8 cellular contexts compared by ENCODE assay signal in genomic region chr19:10380311-10381102, GRCh38. TPM values are rescaled to one million over a fixed set of nuclear protein-coding genes. Genes with fewer than 3 reads are reported as not detected.
DNase-seq lines count a peak whose midpoint lies in the region; ATAC-seq and TF ChIP-seq lines count a peak whose summit lies in the region.

TYK2 (minus strand) TSS chr19:10380572; CDS start chr19:10378406, 2,166 bp downstream.

- H3K9me3 ChIP-seq in heart left ventricle = no peaks in the 10 kb centered on the region
- H3K9me3 ChIP-seq in upper lobe of left lung = no peaks in the 10 kb centered on the region

- H3K27ac ChIP-seq in heart left ventricle (peak within 1 kb of the TSS; percentile 41 to 90 (median 82)), upper lobe of left lung (peak within 1 kb of the TSS; percentile 81 to 94 (median 90))

- WGBS in heart left ventricle, 4 donors = 0% methylated on average over 54 to 58 of the region's 58 CpGs
- WGBS in upper lobe of left lung, 2 donors = 0 to 3% methylated on average over 11 to 58 of the region's 58 CpGs

- in situ Hi-C loops in GM13976 (cut with MboI; ENCODE audit: low sequenced_read_pairs, unreplicated experiment) = loop anchor here (25.0 kb wide), 1 partner anchor 443 kb away; the partner anchor contains the start of gene OLFM2

- TF ChIP-seq CTCF in GM13976 (IDR thresholded peaks at IDR 0.05; ENCODE audit: borderline replicate concordance, control extremely low read depth, extremely low read depth, insufficient read depth, missing control alignments) (no peak), heart left ventricle (IDR thresholded peaks at IDR 0.05) (no peak), upper lobe of left lung (IDR thresholded peaks at IDR 0.05) (peak in 3 of 6 experiments; percentile 10 to 29 (median 15))

- H3K4me3 ChIP-seq in heart left ventricle (peak within 1 kb of the TSS; percentile 71 to 99 (median 90)), upper lobe of left lung (peak within 1 kb of the TSS; percentile 67 to 90 (median 82))

- TF ChIP-seq POLR2A in heart left ventricle (IDR thresholded peaks at IDR 0.05) (peak in 1 of 2 donors; percentile 66), upper lobe of left lung (IDR thresholded peaks at IDR 0.05) (peak in 3 of 4 donors; percentile 61 to 83 (median 70))

- intact Hi-C loops in T-helper 1 cell treated with Interleukin-12 subunit alpha and Interleukin-12 subunit beta and Interleukin-4 antibody, amounts not matched to agents 30 ng/mL and 1 ng/mL, for 36 hours (cut with micrococcal nuclease) = loop anchor here (1.0 to 5.0 kb wide), 8 partner anchors 23 to 446 kb away; partner anchors contain the start of genes CDC37, DNMT1, FDX2 and ICAM1
- intact Hi-C loops in heart left ventricle (cut with DNase I) (loop anchor here in 7 of 10 donors (2.0 to 10.0 kb wide), 5 partner anchors 46 to 446 kb away; partner anchors contain the start of genes OLFM2 (in 3 of the 7), RAVER1 (in 3 of the 7), ICAM3 (in 2 of the 7) and EIF3G (in 1 of the 7)), posterior cingulate gyrus (cut with DNase I) (loop anchor here (2.0 to 5.0 kb wide), 2 partner anchors 48 to 66 kb away; partner anchors contain the start of gene RAVER1)

- ATAC-seq in HG02870 (IDR thresholded peaks at IDR 0.05; ENCODE audit: unreplicated experiment) (peak; percentile 94), heart left ventricle (peak; percentile 99), upper lobe of left lung (ENCODE audit: low FRiP score in 2 of 2) (peak; percentile 97 to 99)

- TF ChIP-seq EP300 in upper lobe of left lung (IDR thresholded peaks at IDR 0.05) = peak in 1 of 4 donors; percentile 18

- peak; percentile 100 for DNase-seq in GM13976 (ENCODE audit: low spot score)
- peak; percentile 99 for DNase-seq in NCI-H146 treated with DMSO at 0.1 percent for 48 hours (lab: John Stamatoyannopoulos, UW; ENCODE audit: unreplicated experiment)
- peak; percentile 97 for DNase-seq in amniotic epithelial cell (ENCODE audit: low read depth)
- DNase-seq in heart left ventricle = peak; percentile 97 to 98 (median 98)
- DNase-seq in posterior cingulate gyrus = peak; percentile 95 to 100 (median 97)
- peak; percentile 97 to 99 for DNase-seq in upper lobe of left lung

- H3K4me1 ChIP-seq in heart left ventricle (peaks cover 0 to 37% (median 12%) of the 10 kb centered on the region in 12 donors), upper lobe of left lung (peaks cover 16 to 29% (median 23%) of the 10 kb centered on the region in 4 donors)

- H3K36me3 ChIP-seq in heart left ventricle = peaks cover 0 to 19% (median 15%) of the 10 kb centered on the region in 9 donors
- peaks cover 0 to 26% (median 15%) of the 10 kb centered on the region in 4 donors for H3K36me3 ChIP-seq in upper lobe of left lung

- no peaks in the 10 kb centered on the region for H3K27me3 ChIP-seq in heart left ventricle
- no peaks in the 10 kb centered on the region for H3K27me3 ChIP-seq in upper lobe of left lung

RNA-seq across cellular contexts. Expression of gene TYK2, which starts in this region (rescaled TPM):
- 321 and 336 TPM in 2 replicates for total RNA-seq in T-helper 1 cell treated with Interleukin-12 subunit alpha and Interleukin-12 subunit beta and Interleukin-4 antibody, amounts not matched to agents 30 ng/mL and 1 ng/mL, for 36 hours
- total RNA-seq in heart left ventricle (10 to 100 TPM; 37.7 to 86.3 (median 55.3) TPM), upper lobe of left lung (100 to 1,000 TPM in 5 of 6 donors, 10 to 100 TPM in 1; 91.5 to 569 (median 152) TPM)
- polyA plus RNA-seq in heart left ventricle = 100 to 1,000 TPM in 1 of 2 donors, 10 to 100 TPM in 1; 71.7 to 100 TPM

Comparison
In these comparisons a context has a peak if more than half of its experiments do, and no peak if none do; other contexts are left out.
1. Peak in every context shown above with its lines: DNase-seq, ATAC-seq, H3K4me3 ChIP-seq and H3K27ac ChIP-seq.